Comparison of ENCODE assay signal across 11 cellular contexts in the genomic region with DNA sequence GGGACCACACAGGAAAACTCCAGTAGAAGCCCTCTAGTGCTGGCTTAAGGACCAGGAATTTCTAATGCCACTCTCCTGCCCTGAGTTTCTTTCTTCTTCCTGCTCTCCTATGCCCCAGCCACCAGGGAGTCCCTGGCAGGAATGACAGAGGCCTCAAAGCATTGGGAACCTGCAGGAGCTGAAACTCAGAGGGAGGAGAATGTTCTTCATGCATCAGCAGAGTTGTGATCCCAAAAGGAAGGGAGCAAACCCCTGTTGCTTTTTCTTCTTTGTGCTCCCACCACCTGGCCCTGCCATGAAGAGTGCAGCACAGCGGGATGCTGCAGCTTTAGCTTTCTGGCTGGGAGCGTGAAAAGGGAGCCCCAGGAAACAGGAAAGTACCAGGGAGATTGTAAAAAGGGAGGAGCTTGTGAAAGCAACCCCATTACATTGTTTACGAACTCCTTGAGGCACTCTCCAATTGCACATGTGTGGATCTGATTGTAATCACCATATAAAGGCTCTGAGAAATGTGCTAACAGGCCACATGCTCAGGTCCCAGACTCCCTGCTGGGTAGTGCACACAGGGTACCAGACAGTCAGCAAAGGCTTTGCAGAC. TPM values are rescaled to one million over a fixed set of nuclear protein-coding genes. Genes with fewer than 3 reads are reported as not detected.
DNase-seq lines count a peak whose midpoint lies in the region; TF ChIP-seq lines count a peak whose summit lies in the region.
"Had no signal": no experiment of that assay in that cellular context is flagged by ENCODE, and none has a peak within 500 bp of the region (broad histone marks: within the 10 kb centered on the region; RNA-seq: fewer than 3 reads in every experiment).

No MANE protein-coding gene starts in this region.

- no peaks in the 10 kb centered on the region for H3K36me3 ChIP-seq in HUES6 (ENCODE audit: control insufficient read depth, insufficient read depth, low read length)
- H3K36me3 ChIP-seq in tibial nerve, result no peaks in the 10 kb centered on the region

- H3K4me3 ChIP-seq in HUES6 (ENCODE audit: low read depth, low read length) (no peak overlapping the region), fibroblast of pulmonary artery (replicated peaks; ENCODE audit: low read depth, low read length) (no peak overlapping the region), tibial nerve (no peak overlapping the region), lower leg skin (ENCODE audit: low read depth, poor library complexity, severe bottlenecking) (no peak overlapping the region)

- H3K4me1 ChIP-seq in HUES6 (ENCODE audit: control insufficient read depth, insufficient read depth, low read length) (peaks cover 22% of the 10 kb centered on the region), tibial nerve (peaks cover 0 to 4% (median 0%) of the 10 kb centered on the region in 4 donors)

- no peak for TF ChIP-seq EP300 in tibial nerve (IDR thresholded peaks at IDR 0.05)

- TF ChIP-seq CTCF in fibroblast of pulmonary artery (IDR thresholded peaks at IDR 0.05; ENCODE audit: low read length, missing control alignments) (peak; percentile 5), tibial nerve (IDR thresholded peaks at IDR 0.05) (no peak), lower leg skin (IDR thresholded peaks at IDR 0.05) (no peak)

- TF ChIP-seq POLR2A in tibial nerve (IDR thresholded peaks at IDR 0.05) (no peak), lower leg skin (IDR thresholded peaks at IDR 0.05) (no peak)

- peak overlapping the region; percentile 66 for H3K27ac ChIP-seq in HUES6 (ENCODE audit: low read depth, low read length)
- no peak overlapping the region for H3K27ac ChIP-seq in tibial nerve

- no peaks in the 10 kb centered on the region for H3K27me3 ChIP-seq in HUES6 (ENCODE audit: control insufficient read depth, insufficient read depth, low read length)
- peaks cover 0 to 9% of the 10 kb centered on the region in 2 donors for H3K27me3 ChIP-seq in tibial nerve

- H3K9me3 ChIP-seq in HUES6 (ENCODE audit: control insufficient read depth, insufficient read depth, low read depth, low read length) (peaks cover 11% of the 10 kb centered on the region; the same call in 1 of the 2 replicates), tibial nerve (no peaks in the 10 kb centered on the region)

- peak overlapping the region; percentile 3 for H3K9ac ChIP-seq in HUES6 (ENCODE audit: low read length)

- peak; percentile 39 for DNase-seq in A172 (ENCODE audit: low spot score)
- DNase-seq in NCI-H748 (lab: John Stamatoyannopoulos, UW; ENCODE audit: unreplicated experiment), result peak; percentile 98
- DNase-seq in fibroblast of pulmonary artery (ENCODE audit: low read depth), result peak; percentile 62
- DNase-seq in tibial nerve (ENCODE audit: low spot score in 2 of 2), result no peak
- no peak for DNase-seq in posterior vena cava (ENCODE audit: low spot score)
- DNase-seq in epidermal melanocyte (ENCODE audit: insufficient read length, low spot score), result no peak
- DNase-seq in lower leg skin (ENCODE audit: low spot score in 2 of 2), result no peak
- DNase-seq: activated CD4-positive, alpha-beta memory T cell treated with anti-CD3 and anti-CD28 coated beads, Interleukin-2, amount 10 ng/mL, durations not matched to agents 7 days and 5 days; hippocampal formation; posterior cingulate gyrus had no signal

- intact Hi-C loops in posterior vena cava (cut with DNase I), result no loop called here
- intact Hi-C loops in lower leg skin (cut with DNase I; ENCODE audit: low total_unique reads), result no loop called here

- WGBS in tibial nerve, 2 donors, result 38 to 71% methylated on average over 3 of the region's 3 CpGs
- 25 to 36% methylated on average over 3 of the region's 3 CpGs for WGBS in lower leg skin, 2 donors

RNA-seq across cellular contexts. Expression of gene FKBP1A, which starts 34.7 kb away (rescaled TPM):
- 149 and 200 TPM in 2 replicates for total RNA-seq in A172 (2014; rRNA removed; shearing (Covaris generic))
- total RNA-seq in tibial nerve (100 to 1,000 TPM in 3 of 4 donors, 10 to 100 TPM in 1; 92.2 to 172 (median 130) TPM), posterior vena cava (100 to 1,000 TPM; 239 to 274 TPM), lower leg skin (100 to 1,000 TPM in 1 of 4 donors, 10 to 100 TPM in 3; 72.6 to 133 (median 87.5) TPM)

RNA-seq across cellular contexts. Expression of gene NSFL1C, which starts 39.1 kb away (rescaled TPM):
- total RNA-seq in A172 (2014; rRNA removed; shearing (Covaris generic)), result 66.3 and 81.6 TPM in 2 replicates
- 10 to 100 TPM; 31.0 to 71.4 (median 49.9) TPM for total RNA-seq in tibial nerve
- total RNA-seq in posterior vena cava, result 10 to 100 TPM; 58.7 to 62.0 TPM
- total RNA-seq in lower leg skin, result 10 to 100 TPM; 56.9 to 76.2 (median 63.5) TPM

Comparison
In these comparisons a context has a peak if more than half of its experiments do, and no peak if none do; other contexts are left out.
1. DNase-seq: peak in A172 (single experiment), NCI-H748 (single experiment) and fibroblast of pulmonary artery (single experiment); none in tibial nerve (0 of 2), posterior vena cava (single experiment), epidermal melanocyte (single experiment) and lower leg skin (0 of 2).